Comparison of ENCODE assay signal across 30 cellular contexts in genomic region chr3:41991399-41991798, GRCh38.
"Had no signal": no experiment of that assay in that cellular context is flagged by ENCODE, and none has a peak within 500 bp of the region (broad histone marks: within the 10 kb centered on the region; RNA-seq: fewer than 3 reads in every experiment).

No MANE protein-coding gene starts in this region.

- H3K27me3 Mint-ChIP-seq: activated CD8-positive, alpha-beta memory T cell treated with anti-CD3 and anti-CD28 coated beads, Interleukin-2, amount 10 ng/mL, durations not matched to agents 7 days and 5 days had no signal

- DNase-seq: activated CD4-positive, alpha-beta T cell treated with anti-CD3 and anti-CD28 coated beads, Interleukin-2, amount 10 ng/mL, durations not matched to agents 24 days and 14 days; activated CD4-positive, alpha-beta T cell treated with anti-CD3 and anti-CD28 coated beads, Interleukin-2, amount 50 U/mL, for 48 hours; activated CD4-positive, CD25-positive, alpha-beta regulatory T cell treated with anti-CD3 and anti-CD28 coated beads, Interleukin-2, amount 50 U/mL, for 72 hours; activated CD8-positive, alpha-beta memory T cell treated with anti-CD3 and anti-CD28 coated beads, Interleukin-2, amount 10 ng/mL, durations not matched to agents 7 days and 5 days; activated effector memory CD4-positive, alpha-beta T cell treated with anti-CD3 and anti-CD28 coated beads, Interleukin-2, amount 50 U/mL, for 16 hours; activated naive CD4-positive, alpha-beta T cell treated with Interleukin-2 at 50 U/mL for 16 hours; activated naive CD8-positive, alpha-beta T cell treated with anti-CD3 and anti-CD28 coated beads, Interleukin-2, amount 50 U/mL, for 24 hours; activated T-cell treated with anti-CD3 and anti-CD28 coated beads, Interleukin-2, amount 50 U/mL, for 4 hours; amniotic stem cell; body of pancreas; IMR-90; Kasumi-1; KBM-7; MV-4-11; NCI-H1092 treated with DMSO at 0.1 percent for 48 hours; NCI-H1417 treated with DMSO at 0.1 percent for 48 hours; NCI-H1694; NCI-H2029; NCI-H2107; NCI-H2171 treated with DMSO at 0.1 percent for 48 hours; NCI-H510A treated with DMSO at 0.1 percent for 48 hours; Right ventricle myocardium superior; RPMI8226; SJCRH30; T-helper 17 cell; T-helper 9 cell had no signal

- H3K9me3 Mint-ChIP-seq: activated CD4-positive, alpha-beta T cell treated with anti-CD3 and anti-CD28 coated beads, Interleukin-2, amount 10 ng/mL, durations not matched to agents 24 days and 14 days; activated naive CD4-positive, alpha-beta T cell treated with anti-CD3 and anti-CD28 coated beads, Interleukin-2, amount 50 U/mL, for 72 hours; activated naive CD8-positive, alpha-beta T cell treated with anti-CD3 and anti-CD28 coated beads, Interleukin-2, amount 50 U/mL, for 24 hours; activated T-cell treated with anti-CD3 and anti-CD28 coated beads, Interleukin-2, amount 50 U/mL, for 4 hours; WTC11 had no signal

- H3K27me3 ChIP-seq: ascending aorta, body of pancreas, cardiac muscle cell, SJCRH30 had no signal

- H3K27ac Mint-ChIP-seq: activated CD4-positive, alpha-beta T cell treated with anti-CD3 and anti-CD28 coated beads, Interleukin-2, amount 10 ng/mL, durations not matched to agents 24 days and 14 days; activated CD8-positive, alpha-beta memory T cell treated with anti-CD3 and anti-CD28 coated beads, Interleukin-2, amount 10 ng/mL, durations not matched to agents 7 days and 5 days; activated naive CD4-positive, alpha-beta T cell treated with anti-CD3 and anti-CD28 coated beads, Interleukin-2, amount 50 U/mL, for 72 hours; activated naive CD8-positive, alpha-beta T cell treated with anti-CD3 and anti-CD28 coated beads, Interleukin-2, amount 50 U/mL, for 24 hours; T-helper 17 cell; WTC11 had no signal

- H3K4me3 ChIP-seq: ascending aorta, body of pancreas, cardiac muscle cell, SJCRH30 had no signal

- H3K9me3 ChIP-seq: ascending aorta, body of pancreas, SJCRH30 had no signal

- H3K4me1 Mint-ChIP-seq: activated CD4-positive, alpha-beta T cell treated with anti-CD3 and anti-CD28 coated beads, Interleukin-2, amount 10 ng/mL, durations not matched to agents 24 days and 14 days; activated CD8-positive, alpha-beta memory T cell treated with anti-CD3 and anti-CD28 coated beads, Interleukin-2, amount 10 ng/mL, durations not matched to agents 7 days and 5 days; activated naive CD8-positive, alpha-beta T cell treated with anti-CD3 and anti-CD28 coated beads, Interleukin-2, amount 50 U/mL, for 24 hours; T-helper 17 cell; WTC11 had no signal

- H3K36me3 ChIP-seq: ascending aorta, cardiac muscle cell, SJCRH30 had no signal

- H3K27ac ChIP-seq: ascending aorta, body of pancreas, cardiac muscle cell, SJCRH30 had no signal

- H3K4me3 Mint-ChIP-seq: activated CD4-positive, alpha-beta T cell treated with anti-CD3 and anti-CD28 coated beads, Interleukin-2, amount 10 ng/mL, durations not matched to agents 24 days and 14 days; activated CD8-positive, alpha-beta memory T cell treated with anti-CD3 and anti-CD28 coated beads, Interleukin-2, amount 10 ng/mL, durations not matched to agents 7 days and 5 days; activated naive CD8-positive, alpha-beta T cell treated with anti-CD3 and anti-CD28 coated beads, Interleukin-2, amount 50 U/mL, for 24 hours; activated T-cell treated with anti-CD3 and anti-CD28 coated beads, Interleukin-2, amount 50 U/mL, for 4 hours; T-helper 17 cell; WTC11 had no signal

- H3K4me1 ChIP-seq: ascending aorta, body of pancreas, SJCRH30 had no signal

- ATAC-seq: activated CD8-positive, alpha-beta memory T cell treated with anti-CD3 and anti-CD28 coated beads, Interleukin-2, amount 10 ng/mL, durations not matched to agents 7 days and 5 days; activated naive CD4-positive, alpha-beta T cell treated with anti-CD3 and anti-CD28 coated beads, Interleukin-2, amount 50 U/mL, for 72 hours; activated naive CD8-positive, alpha-beta T cell treated with anti-CD3 and anti-CD28 coated beads, Interleukin-2, amount 50 U/mL, for 24 hours; activated T-cell treated with anti-CD3 and anti-CD28 coated beads, Interleukin-2, amount 50 U/mL, for 4 hours; body of pancreas; T-helper 17 cell; WTC11 had no signal
